In genomic region chr18:3305354-3305762, GRCh38 we compare ENCODE assay signal across 9 cellular contexts. TPM values are rescaled to one million over a fixed set of nuclear protein-coding genes. Genes with fewer than 3 reads are reported as not detected.
DNase-seq lines count a peak whose midpoint lies in the region; ATAC-seq and TF ChIP-seq lines count a peak whose summit lies in the region.
"Had no signal": no experiment of that assay in that cellular context is flagged by ENCODE, and none has a peak within 500 bp of the region (broad histone marks: within the 10 kb centered on the region; RNA-seq: fewer than 3 reads in every experiment).

No MANE protein-coding gene starts in this region.

- H3K27me3 ChIP-seq in stomach = peaks cover 0 to 2% (median 0%) of the 10 kb centered on the region in 3 donors

- no peak for TF ChIP-seq POLR2A in stomach (IDR thresholded peaks at IDR 0.05)

- ATAC-seq in GM19467 (IDR thresholded peaks at IDR 0.05; ENCODE audit: unreplicated experiment) = no peak

- 60 to 79% (median 69%) methylated on average over 7 of the region's 7 CpGs for WGBS in stomach, 5 donors

- H3K4me1 ChIP-seq in stomach = no peaks in the 10 kb centered on the region

- no peaks in the 10 kb centered on the region for H3K36me3 ChIP-seq in stomach

- DNase-seq in activated CD8-positive, alpha-beta memory T cell treated with anti-CD3 and anti-CD28 coated beads, Interleukin-2, amount 50 U/mL, for 24 hours (ENCODE audit: extremely low read depth) = peak; percentile 18
- no peak for DNase-seq in activated CD8-positive, alpha-beta memory T cell treated with anti-CD3 and anti-CD28 coated beads for 24 hours
- DNase-seq in T-helper 1 cell (peak in 4 of 5 donors; percentile 24 to 86 (median 30)), NCI-H128 (lab: John Stamatoyannopoulos, UW; ENCODE audit: unreplicated experiment) (no peak), stomach (no peak)
- DNase-seq in effector CD4-positive, alpha-beta T cell = peak; percentile 17
- peak; percentile 3 to 45 for DNase-seq in stimulated activated CD4-positive, alpha-beta T cell treated with anti-CD3 and anti-CD28 coated beads, Interleukin-4, amount 100 ng/mL, for 48 hours (ENCODE audit: low read depth in 2 of 2)

- TF ChIP-seq EP300 in stomach (IDR thresholded peaks at IDR 0.05) = no peak

- no peak for TF ChIP-seq CTCF in stomach (IDR thresholded peaks at IDR 0.05)

- intact Hi-C loops in stomach (cut with DNase I; ENCODE audit: low total_unique reads) = no loop called here

- no peak overlapping the region for H3K27ac ChIP-seq in stomach
- H3K27ac ChIP-seq: VCaP had no signal

- H3K4me3 ChIP-seq in stomach = no peak overlapping the region

- no peaks in the 10 kb centered on the region for H3K9me3 ChIP-seq in stomach

RNA-seq across cellular contexts. Expression of gene MYL12B, which starts 43.4 kb away (rescaled TPM):
- 100 to 1,000 TPM in 4 of 5 donors, 10 to 100 TPM in 1; 89.2 to 329 (median 206) TPM for total RNA-seq in stomach
- polyA plus RNA-seq in stomach = 100 to 1,000 TPM; 439 to 738 (median 639) TPM

RNA-seq across cellular contexts. Expression of gene MYL12A, which starts 57.8 kb away (rescaled TPM):
- total RNA-seq in stomach = 100 to 1,000 TPM; 148 to 525 (median 249) TPM
- 100 to 1,000 TPM; 239 to 630 (median 421) TPM for polyA plus RNA-seq in stomach

Comparison
In these comparisons a context has a peak if more than half of its experiments do, and no peak if none do; other contexts are left out.
1. DNase-seq: peak in activated CD8-positive, alpha-beta memory T cell treated with anti-CD3 and anti-CD28 coated beads, Interleukin-2, amount 50 U/mL, for 24 hours (single experiment), T-helper 1 cell (4 of 5), effector CD4-positive, alpha-beta T cell (single experiment) and stimulated activated CD4-positive, alpha-beta T cell treated with anti-CD3 and anti-CD28 coated beads, Interleukin-4, amount 100 ng/mL, for 48 hours (2 of 2); none in activated CD8-positive, alpha-beta memory T cell treated with anti-CD3 and anti-CD28 coated beads for 24 hours (single experiment), NCI-H128 (single experiment) and stomach (single experiment).